14 cellular contexts compared by ENCODE assay signal in genomic region chr12:65229441-65229840, GRCh38. TPM values are rescaled to one million over a fixed set of nuclear protein-coding genes. Genes with fewer than 3 reads are reported as not detected.
DNase-seq lines count a peak whose midpoint lies in the region; ATAC-seq, FAIRE-seq and TF ChIP-seq lines count a peak whose summit lies in the region.
"Had no signal": no experiment of that assay in that cellular context is flagged by ENCODE, and none has a peak within 500 bp of the region (broad histone marks: within the 10 kb centered on the region; RNA-seq: fewer than 3 reads in every experiment).

No MANE protein-coding gene starts in this region.

- no peak overlapping the region for H3K4me3 ChIP-seq in MM.1S (ENCODE audit: low read length)
- H3K4me3 ChIP-seq in pancreas = no peak overlapping the region

- H3K27me3 ChIP-seq in MM.1S (replicated peaks; ENCODE audit: insufficient read depth, low read length) (no peaks in the 10 kb centered on the region), pancreas (no peaks in the 10 kb centered on the region)

- ATAC-seq in HG02610 (IDR thresholded peaks at IDR 0.05; ENCODE audit: unreplicated experiment) (no peak), pancreas (no peak)

- no peak overlapping the region for H3K4me3 Mint-ChIP-seq in osteocyte (ENCODE audit: unreplicated experiment)
- H3K4me3 Mint-ChIP-seq: CD8-positive, alpha-beta memory T cell had no signal

- H3K27ac Mint-ChIP-seq in osteocyte (ENCODE audit: unreplicated experiment) = peak overlapping the region; percentile 40

- H3K27me3 Mint-ChIP-seq in osteocyte (ENCODE audit: unreplicated experiment) = no peaks in the 10 kb centered on the region

- intact Hi-C loops in pancreas (cut with DNase I) = no loop called here

- H3K4me1 ChIP-seq in MM.1S (ENCODE audit: low read length) = peaks cover 6% of the 10 kb centered on the region
- no peaks in the 10 kb centered on the region for H3K4me1 ChIP-seq in pancreas

- H4K20me1 ChIP-seq in MM.1S (ENCODE audit: insufficient read depth, low read length) = no peaks in the 10 kb centered on the region

- H3K9me3 ChIP-seq in MM.1S (replicated peaks; ENCODE audit: insufficient read depth, low read length) (no peaks in the 10 kb centered on the region), pancreas (peaks cover 0 to 7% (median 2%) of the 10 kb centered on the region in 4 donors)

- peaks cover 25% of the 10 kb centered on the region for H3K9me3 Mint-ChIP-seq in osteocyte (ENCODE audit: unreplicated experiment)

- peaks cover 13% of the 10 kb centered on the region for H3K4me1 Mint-ChIP-seq in osteocyte (ENCODE audit: unreplicated experiment)

- WGBS in pancreas, 2 donors = 83 to 98% methylated on average over 1 of the region's 1 CpG

- no peak overlapping the region for H2AFZ ChIP-seq in MM.1S (ENCODE audit: low read length)

- peaks cover 37% of the 10 kb centered on the region for H3K36me3 Mint-ChIP-seq in osteocyte (ENCODE audit: unreplicated experiment)

- no peak for TF ChIP-seq CTCF in osteocyte (IDR thresholded peaks at IDR 0.05)
- TF ChIP-seq CTCF in MM.1S (IDR thresholded peaks at IDR 0.05; ENCODE audit: low read length) = no peak
- TF ChIP-seq CTCF in pancreas (IDR thresholded peaks at IDR 0.05) = no peak

- no peak for FAIRE-seq in RCC 7860 (lab: Jason Lieb, UNC)
- no peak for FAIRE-seq in pancreas (lab: Jason Lieb, UNC)

- peaks cover 15% of the 10 kb centered on the region; the same call in 1 of the 2 replicates for H3K36me3 ChIP-seq in MM.1S (replicated peaks; ENCODE audit: insufficient read depth, low read length)
- no peaks in the 10 kb centered on the region for H3K36me3 ChIP-seq in pancreas

- H3F3A ChIP-seq in MM.1S (ENCODE audit: insufficient read depth, low read length) = no peaks in the 10 kb centered on the region; the same call in 1 of the 2 replicates

- H3K9ac ChIP-seq in MM.1S (ENCODE audit: low read length) = no peak overlapping the region

- peaks cover 88% of the 10 kb centered on the region for H3K79me2 ChIP-seq in MM.1S (ENCODE audit: low read length)

- DNase-seq in GM04504 (ENCODE audit: low read depth) = peak; percentile 18
- peak; percentile 29 for DNase-seq in RCC 7860 (ENCODE audit: low spot score)
- peak; percentile 54 for DNase-seq in dermis blood vessel endothelial cell
- DNase-seq in osteocyte (ENCODE audit: extremely low spot score, unreplicated experiment) = no peak
- no peak for DNase-seq in MM.1S
- DNase-seq in activated gamma-delta T cell (lab: John Stamatoyannopoulos, UW) = no peak
- DNase-seq in pancreas = no peak
- DNase-seq: activated CD4-positive, CD25-positive, alpha-beta regulatory T cell treated with anti-CD3 and anti-CD28 coated beads, Interleukin-2, amount 50 U/mL, for 72 hours; anterior cingulate cortex; CD8-positive, alpha-beta memory T cell; Karpas-422; mesendoderm; occipital lobe had no signal

- no peaks in the 10 kb centered on the region for H3K9me2 ChIP-seq in MM.1S (replicated peaks; ENCODE audit: insufficient read depth, low read length)

- no peak overlapping the region for H3K4me2 ChIP-seq in MM.1S (ENCODE audit: low read depth, low read length)

- H3K27ac ChIP-seq in MM.1S (ENCODE audit: low read length) = no peak overlapping the region
- no peak overlapping the region for H3K27ac ChIP-seq in pancreas

RNA-seq across cellular contexts. Expression of gene MSRB3, which starts 49.0 kb away (rescaled TPM):
- total RNA-seq in dermis blood vessel endothelial cell (40.0 and 67.5 TPM in 2 replicates), osteocyte (75.8 and 77.3 TPM in 2 replicates), pancreas (10 to 100 TPM in 2 of 6 donors, 1 to 10 TPM in 4; 3.2 to 11.8 (median 4.0) TPM)
- polyA plus RNA-seq in pancreas = 1 to 10 TPM; 3.6 to 3.9 TPM
- total RNA-seq: CD8-positive, alpha-beta memory T cell had no signal
- polyA plus RNA-seq: CD8-positive, alpha-beta memory T cell had no signal

Comparison
In these comparisons a context has a peak if more than half of its experiments do, and no peak if none do; other contexts are left out.
1. DNase-seq: peak in GM04504 (single experiment), RCC 7860 (single experiment) and dermis blood vessel endothelial cell (single experiment); none in osteocyte (single experiment), MM.1S (single experiment), activated gamma-delta T cell (single experiment) and pancreas (0 of 6).